ENCODE assay signal across 16 cellular contexts in the genomic region with DNA sequence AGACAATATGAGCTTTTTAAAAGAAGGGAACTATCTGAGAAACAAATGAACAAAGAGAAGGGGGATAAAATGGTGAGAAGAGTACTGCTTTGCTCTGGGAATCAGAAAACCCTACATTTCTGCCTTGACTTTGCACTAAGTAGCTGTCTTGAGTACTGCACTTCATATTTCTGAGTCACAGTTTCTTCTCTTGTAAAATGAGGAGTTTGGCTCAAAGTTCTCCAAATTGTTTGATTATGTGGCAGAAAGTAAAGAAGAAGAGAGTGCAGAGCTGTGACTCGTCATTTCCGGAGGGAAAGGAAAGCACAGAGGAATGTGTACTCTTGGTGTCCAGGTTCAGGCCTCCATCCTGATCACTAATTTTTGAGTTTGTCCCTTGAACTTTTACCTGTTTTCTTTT. TPM values are rescaled to one million over a fixed set of nuclear protein-coding genes. Genes with fewer than 3 reads are reported as not detected.
DNase-seq lines count a peak whose midpoint lies in the region; ATAC-seq, FAIRE-seq and TF ChIP-seq lines count a peak whose summit lies in the region.
"Had no signal": no experiment of that assay in that cellular context is flagged by ENCODE, and none has a peak within 500 bp of the region (broad histone marks: within the 10 kb centered on the region; RNA-seq: fewer than 3 reads in every experiment).

No MANE protein-coding gene starts in this region.

- no peaks in the 10 kb centered on the region for H4K20me1 ChIP-seq in mammary epithelial cell (ENCODE audit: insufficient read depth, low read length)

- no peak for FAIRE-seq in HTR-8/SVneo (lab: Jason Lieb, UNC)

- H3K9ac ChIP-seq in mammary epithelial cell (ENCODE audit: insufficient read depth, low read length): no peak overlapping the region

- DNase-seq in AG20443 (ENCODE audit: low spot score) (peak; percentile 58), HTR-8/SVneo (ENCODE audit: insufficient read length, low spot score) (peak; percentile 9), mammary epithelial cell (peak; percentile 70), left lung (no peak), NCI-H446 treated with DMSO at 0.1 percent for 48 hours (lab: John Stamatoyannopoulos, UW) (no peak)
- DNase-seq: activated naive CD4-positive, alpha-beta T cell treated with Interleukin-2 at 50 U/mL for 16 hours; Caco-2; H9; Karpas-422; stimulated activated CD4-positive, alpha-beta T cell treated with anti-CD3 and anti-CD28 coated beads, Interleukin-2, amount 100 ng/mL, for 48 hours; stimulated activated naive CD4-positive, alpha-beta T cell treated with Interleukin-2 at 50 U/mL for 16 hours; T1000 had no signal

- peak overlapping the region; percentile 48 for H2AFZ ChIP-seq in mammary epithelial cell (ENCODE audit: low read depth, low read length)

- CTCF ChIA-PET in mammary epithelial cell (lab: Charles Lee; ENCODE audit: low non-redundant PET): no interaction called here

- H3K4me1 ChIP-seq in mammary epithelial cell (ENCODE audit: insufficient read depth, low read length): peaks cover 18% of the 10 kb centered on the region
- peaks cover 0 to 4% of the 10 kb centered on the region in 2 donors for H3K4me1 ChIP-seq in left lung
- H3K4me1 ChIP-seq: prostate gland had no signal

- dilution Hi-C loops in mammary epithelial cell (cut with HindIII; ENCODE audit: low sequenced_read_pairs): no loop called here

- in situ Hi-C loops in mammary epithelial cell (cut with MboI; ENCODE audit: low sequenced_read_pairs in 2 of 2): no loop called here

- peak overlapping the region; percentile 45 for H3K4me2 ChIP-seq in mammary epithelial cell (ENCODE audit: insufficient read depth, low read depth, low read length)

- ATAC-seq in left lung: peak; percentile 67
- no peak for ATAC-seq in esophagus mucosa
- no peak for ATAC-seq in HG03521 (IDR thresholded peaks at IDR 0.05; ENCODE audit: unreplicated experiment)
- no peak for ATAC-seq in GM19328 (IDR thresholded peaks at IDR 0.05; ENCODE audit: unreplicated experiment)

- H3K9me3 ChIP-seq in mammary epithelial cell (replicated peaks; ENCODE audit: insufficient read depth, low read length) (no peaks in the 10 kb centered on the region), left lung (no peaks in the 10 kb centered on the region)
- H3K9me3 ChIP-seq: Caco-2, prostate gland had no signal

- 79% methylated on average over 2 of the region's 2 CpGs for WGBS in mammary epithelial cell (ENCODE audit: low coverage, missing lambda C conversion rate)

- H3K27me3 ChIP-seq in mammary epithelial cell (ENCODE audit: insufficient read depth, low read length): no peaks in the 10 kb centered on the region
- H3K27me3 ChIP-seq in left lung: no peaks in the 10 kb centered on the region

- intact Hi-C loops in mammary epithelial cell (cut with micrococcal nuclease) (no loop called here), left lung (cut with DNase I) (no loop called here)

- H3K79me2 ChIP-seq in mammary epithelial cell (ENCODE audit: insufficient read depth, low read length): no peaks in the 10 kb centered on the region

- no TSS peak for BruUV-seq in mammary epithelial cell (replicated peaks; lab: Mats Ljungman, UMichigan)

- H3K36me3 ChIP-seq in mammary epithelial cell (ENCODE audit: insufficient read depth, low read length): no peaks in the 10 kb centered on the region
- H3K36me3 ChIP-seq in left lung: no peaks in the 10 kb centered on the region
- H3K36me3 ChIP-seq: prostate gland had no signal

- TF ChIP-seq CTCF in mammary epithelial cell (conservative IDR thresholded peaks at IDR 0.05 in 1 of 2, IDR thresholded peaks at IDR 0.05 in 1 of 2; ENCODE audit: extremely low read depth in 1 of 2, insufficient read depth in 1 of 2, low read depth in 1 of 2, low read length in 2 of 2): no peak
- TF ChIP-seq CTCF in left lung (IDR thresholded peaks at IDR 0.05): no peak

- no peak overlapping the region for H3K4me3 ChIP-seq in mammary epithelial cell (replicated peaks in 1 of 3; ENCODE audit: insufficient read depth in 1 of 3, low read depth in 2 of 3, low read length in 3 of 3)
- H3K4me3 ChIP-seq in left lung: no peak overlapping the region
- H3K4me3 ChIP-seq: prostate gland had no signal

- H3K27ac ChIP-seq in mammary epithelial cell (ENCODE audit: insufficient read depth, low read depth, low read length) (peak overlapping the region; percentile 27), left lung (no peak overlapping the region)
- H3K27ac ChIP-seq: prostate gland had no signal

RNA-seq across cellular contexts. Expression of a gene that starts 54.7 kb away (rescaled TPM):
- 100 to 1,000 TPM; 286 to 289 TPM for total RNA-seq in mammary epithelial cell
- polyA plus RNA-seq in mammary epithelial cell: 144 TPM
- 244 TPM for polyA minus RNA-seq in mammary epithelial cell
- 1 to 10 TPM; 1.7 to 2.7 TPM for total RNA-seq in left lung
- 190 TPM for total RNA-seq in esophagus mucosa
- total RNA-seq: H9 had no signal

Comparison
In these comparisons a context has a peak if more than half of its experiments do, and no peak if none do; other contexts are left out.
1. DNase-seq: peak in AG20443 (single experiment), HTR-8/SVneo (single experiment) and mammary epithelial cell (single experiment); none in left lung (0 of 2) and NCI-H446 treated with DMSO at 0.1 percent for 48 hours (single experiment).
2. RNA of a gene that starts 54.7 kb away (total RNA-seq): 286 to 289 TPM in mammary epithelial cell and 190 TPM in esophagus mucosa (single experiment); 1.7 to 2.7 TPM in left lung; every median in the first group is over 10 times any median in the second.